1 cellular context compared by ENCODE assay signal in genomic region chr2:150997702-150998480, GRCh38.
TF ChIP-seq lines count a peak whose summit lies in the region.

No MANE protein-coding gene starts in this region.

TF ChIP-seq in H1, 55 proteins besides CTCF, POLR2A, EP300 and RAD21 (continued from another document):
- no peak for TF ChIP-seq KDM5A (IDR thresholded peaks at IDR 0.05; ENCODE audit: low read length)
- TF ChIP-seq TAF1 (IDR thresholded peaks at IDR 0.05; ENCODE audit: low read depth, low read length), result no peak
- no peak for TF ChIP-seq YY1 (IDR thresholded peaks at IDR 0.05; ENCODE audit: low read depth, low read length)
- no peak for TF ChIP-seq POLR2AphosphoS5 (IDR thresholded peaks at IDR 0.05; ENCODE audit: low read depth, low read length)
- TF ChIP-seq JUN (IDR thresholded peaks at IDR 0.05; ENCODE audit: low read depth, low read length), result no peak
- TF ChIP-seq GABPA (IDR thresholded peaks at IDR 0.05; ENCODE audit: borderline replicate concordance, insufficient read depth, low read length), result no peak
- no peak for TF ChIP-seq GTF2F1 (IDR thresholded peaks at IDR 0.05; ENCODE audit: borderline replicate concordance, low read depth, low read length)
- no peak for TF ChIP-seq EGR1 (IDR thresholded peaks at IDR 0.05; ENCODE audit: borderline replicate concordance, low read depth, low read length)
- no peak for TF ChIP-seq CHD2 (IDR thresholded peaks at IDR 0.05; ENCODE audit: low read length)
